10 cellular contexts compared by ENCODE assay signal in genomic region chr5:50653946-50654345, GRCh38. TPM values are rescaled to one million over a fixed set of nuclear protein-coding genes. Genes with fewer than 3 reads are reported as not detected.
DNase-seq lines count a peak whose midpoint lies in the region; ATAC-seq and TF ChIP-seq lines count a peak whose summit lies in the region.
"Had no signal": no experiment of that assay in that cellular context is flagged by ENCODE, and none has a peak within 500 bp of the region (broad histone marks: within the 10 kb centered on the region; RNA-seq: fewer than 3 reads in every experiment).

No MANE protein-coding gene starts in this region.

- no peak overlapping the region for H3K4me3 Mint-ChIP-seq in progenitor cell of endocrine pancreas (ENCODE audit: low read depth)

- H3K4me1 Mint-ChIP-seq in progenitor cell of endocrine pancreas (ENCODE audit: low read depth), result peaks cover 2% of the 10 kb centered on the region

- no peak for TF ChIP-seq CTCF in GM12865 (IDR thresholded peaks at IDR 0.05; ENCODE audit: insufficient read depth, low read depth, low read length, missing control alignments)
- no peak for TF ChIP-seq CTCF in progenitor cell of endocrine pancreas (IDR thresholded peaks at IDR 0.05; ENCODE audit: unreplicated experiment)

- H3K27me3 Mint-ChIP-seq in progenitor cell of endocrine pancreas, result peaks cover 13% of the 10 kb centered on the region

- no peak overlapping the region for H3K27ac Mint-ChIP-seq in progenitor cell of endocrine pancreas

- ATAC-seq in GM21367 (IDR thresholded peaks at IDR 0.05; ENCODE audit: unreplicated experiment), result peak; percentile 97
- ATAC-seq in HG03135 (IDR thresholded peaks at IDR 0.05; ENCODE audit: unreplicated experiment), result peak; percentile 98
- ATAC-seq in activated CD4-positive, CD25-positive, alpha-beta regulatory T cell treated with anti-CD3 and anti-CD28 coated beads, Interleukin-2, amount 50 U/mL, for 24 hours, result no peak

- DNase-seq in GM12865 (ENCODE audit: low read depth) (peak; percentile 63), RPMI8226 (peak; percentile 81), progenitor cell of endocrine pancreas (ENCODE audit: low spot score, unreplicated experiment) (no peak), pons (ENCODE audit: low spot score) (no peak), dedifferentiated amniotic fluid mesenchymal stem cell (ENCODE audit: extremely low spot score) (no peak)
- DNase-seq: BE2C, H7 had no signal

- H3K36me3 Mint-ChIP-seq in progenitor cell of endocrine pancreas (ENCODE audit: insufficient read depth), result no peaks in the 10 kb centered on the region

- no peak overlapping the region for H3K4me3 ChIP-seq in GM12865 (ENCODE audit: low read depth, low read length)

- no peaks in the 10 kb centered on the region for H3K9me3 Mint-ChIP-seq in progenitor cell of endocrine pancreas (ENCODE audit: low read depth)

RNA-seq across cellular contexts. Expression of gene PARP8, which starts 12.5 kb away (rescaled TPM):
- total RNA-seq in progenitor cell of endocrine pancreas, result 24.1 and 26.7 TPM in 2 replicates

Comparison
In these comparisons a context has a peak if more than half of its experiments do, and no peak if none do; other contexts are left out.
1. DNase-seq: peak in GM12865 (single experiment) and RPMI8226 (single experiment); none in progenitor cell of endocrine pancreas (single experiment), pons (single experiment) and dedifferentiated amniotic fluid mesenchymal stem cell (single experiment).
2. ATAC-seq: peak in GM21367 (single experiment) and HG03135 (single experiment); none in activated CD4-positive, CD25-positive, alpha-beta regulatory T cell treated with anti-CD3 and anti-CD28 coated beads, Interleukin-2, amount 50 U/mL, for 24 hours (0 of 2).